ENCODE assay signal across 16 cellular contexts in the genomic region with DNA sequence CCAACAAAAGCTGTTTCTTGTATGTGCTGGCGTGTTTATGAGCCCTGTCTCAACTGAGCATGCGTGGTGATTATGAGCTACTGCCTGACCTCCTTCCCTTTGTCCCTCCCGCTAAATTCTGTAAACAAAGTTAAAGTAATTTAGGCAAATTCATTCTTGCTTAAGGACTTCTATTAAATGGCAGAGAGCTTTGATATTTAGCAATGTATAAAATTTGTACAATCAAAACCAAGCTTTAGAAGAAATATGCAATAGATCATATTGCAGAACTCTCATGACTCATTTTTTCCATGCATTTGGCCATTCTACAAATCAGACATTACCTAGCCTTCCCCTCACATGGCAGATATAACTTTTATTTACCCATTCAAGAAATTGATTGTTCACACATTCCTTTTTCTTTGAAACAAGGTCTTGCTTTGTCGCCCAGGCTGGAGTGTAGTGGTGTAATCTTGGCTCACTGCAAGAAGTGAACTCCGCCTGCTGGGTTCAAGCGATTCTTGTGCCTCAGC. TPM values are rescaled to one million over a fixed set of nuclear protein-coding genes. Genes with fewer than 3 reads are reported as not detected.
DNase-seq lines count a peak whose midpoint lies in the region; ATAC-seq, FAIRE-seq and TF ChIP-seq lines count a peak whose summit lies in the region.
"Had no signal": no experiment of that assay in that cellular context is flagged by ENCODE, and none has a peak within 500 bp of the region (broad histone marks: within the 10 kb centered on the region; RNA-seq: fewer than 3 reads in every experiment).

No MANE protein-coding gene starts in this region.

- H3K27me3 ChIP-seq in IMR-90 (ENCODE audit: control insufficient read depth, insufficient read depth, low read length) (peaks cover 1% of the 10 kb centered on the region; the same call in 1 of the 2 replicates), astrocyte (ENCODE audit: insufficient read depth, low read length) (no peaks in the 10 kb centered on the region)

- H3K4me2 ChIP-seq in IMR-90 (ENCODE audit: low read depth, low read length) (no peak overlapping the region), astrocyte (ENCODE audit: low read length) (no peak overlapping the region)

- no peak overlapping the region; the same call in 1 of the 2 replicates for H3K14ac ChIP-seq in IMR-90 (replicated peaks; ENCODE audit: low read depth, low read length)

- no peak overlapping the region for H2AK9ac ChIP-seq in IMR-90 (replicated peaks; ENCODE audit: low read depth, low read length, poor library complexity)

- H4K8ac ChIP-seq in IMR-90 (ENCODE audit: low read depth in 2 of 2, low read length in 2 of 2) = no peak overlapping the region

- H2BK5ac ChIP-seq in IMR-90 (ENCODE audit: low read depth, low read length, poor library complexity, severe bottlenecking) = no peak overlapping the region

- TF ChIP-seq RAD21 in IMR-90 (IDR thresholded peaks at IDR 0.05; ENCODE audit: low read length) = no peak

- peak overlapping the region; percentile 59; the same call in 1 of the 2 replicates for H3K18ac ChIP-seq in IMR-90 (ENCODE audit: low read depth, low read length)

- peak overlapping the region; percentile 78; the same call in 1 of the 2 replicates for H3K27ac ChIP-seq in IMR-90 (ENCODE audit: insufficient read depth, low read length)
- H3K27ac ChIP-seq in astrocyte (ENCODE audit: low read depth, low read length) = no peak overlapping the region
- H3K27ac ChIP-seq: skin epidermis had no signal

- H3K9me1 ChIP-seq in IMR-90 (ENCODE audit: insufficient read depth, low read length) = peaks cover 4% of the 10 kb centered on the region

- H4K20me1 ChIP-seq in IMR-90 (ENCODE audit: insufficient read depth, low read length) (no peaks in the 10 kb centered on the region), astrocyte (ENCODE audit: insufficient read depth, low read length) (peaks cover 36% of the 10 kb centered on the region)

- peak overlapping the region; percentile 70 for H3K27ac Mint-ChIP-seq in astrocyte (ENCODE audit: unreplicated experiment)
- H3K27ac Mint-ChIP-seq: CD8-positive, alpha-beta T cell had no signal

- DNase-seq in IMR-90 (peak; percentile 87), astrocyte (ENCODE audit: low read depth) (peak; percentile 86), fibroblast of peridontal ligament (ENCODE audit: extremely low read depth) (peak; percentile 91), retinal pigment epithelial cell (ENCODE audit: low read depth) (peak; percentile 18), NCI-H2227 (lab: John Stamatoyannopoulos, UW; ENCODE audit: unreplicated experiment) (no peak), amygdala (lab: John Stamatoyannopoulos, UW) (no peak), D341Med (ENCODE audit: low spot score) (no peak)
- DNase-seq: activated CD4-positive, alpha-beta T cell treated with anti-CD3 and anti-CD28 coated beads for 4 hours; activated T-cell treated with anti-CD3 and anti-CD28 coated beads, Interleukin-2, amount 50 U/mL, for 48 hours; CD8-positive, alpha-beta T cell; Karpas-422 had no signal

- in situ Hi-C loops in IMR-90 (cut with MboI; ENCODE audit: low sequenced_read_pairs) = no loop called here

- TF ChIP-seq POLR2A in IMR-90 (IDR thresholded peaks at IDR 0.05; ENCODE audit: low read depth, low read length) = no peak

- dilution Hi-C loops in IMR-90 (cut with HindIII; ENCODE audit: low sequenced_read_pairs, unreplicated experiment) = loop anchor here (25.0 kb wide), 1 partner anchor 139 kb away; no protein-coding TSS in a partner anchor

- H2BK15ac ChIP-seq in IMR-90 (ENCODE audit: low read depth, low read length) = no peak overlapping the region; the same call in 2 of the 3 replicates

- peak; percentile 27 for ATAC-seq in IMR-90 (ENCODE audit: low read depth)
- ATAC-seq in HG03095 (IDR thresholded peaks at IDR 0.05; ENCODE audit: unreplicated experiment) = no peak
- ATAC-seq: CD8-positive, alpha-beta T cell had no signal

- H3K9me3 ChIP-seq in IMR-90 (ENCODE audit: control insufficient read depth, insufficient read depth, low read length) (no peaks in the 10 kb centered on the region), astrocyte (ENCODE audit: insufficient read depth, low read depth, low read length) (no peaks in the 10 kb centered on the region)

- H4K91ac ChIP-seq in IMR-90 (ENCODE audit: insufficient read depth, low read depth, low read length) = no peak overlapping the region

- peaks cover 24% of the 10 kb centered on the region for H3K36me3 Mint-ChIP-seq in astrocyte (ENCODE audit: low read depth, unreplicated experiment)
- H3K36me3 Mint-ChIP-seq: CD8-positive, alpha-beta T cell had no signal

- no peak overlapping the region for H3K4me3 Mint-ChIP-seq in astrocyte (ENCODE audit: unreplicated experiment)
- H3K4me3 Mint-ChIP-seq: CD8-positive, alpha-beta T cell; central memory CD8-positive, alpha-beta T cell had no signal

- no TSS peak for BruUV-seq in IMR-90 (replicated peaks; lab: Mats Ljungman, UMichigan)

- peaks cover 29% of the 10 kb centered on the region; the same call in 1 of the 2 replicates for H3K4me1 ChIP-seq in IMR-90 (ENCODE audit: control insufficient read depth, insufficient read depth, low read length)
- H3K4me1 ChIP-seq in astrocyte (ENCODE audit: insufficient read depth, low read length) = peaks cover 11% of the 10 kb centered on the region

- H3K27me3 Mint-ChIP-seq in astrocyte (ENCODE audit: low read depth, unreplicated experiment) = no peaks in the 10 kb centered on the region

- H3K9ac ChIP-seq in IMR-90 (ENCODE audit: low read depth, low read length) = no peak overlapping the region
- H3K9ac ChIP-seq in astrocyte (ENCODE audit: low read length) = no peak overlapping the region

- POLR2A ChIA-PET in IMR-90 (lab: Charles Lee; ENCODE audit: unreplicated experiment) = no interaction called here

- H2BK20ac ChIP-seq in IMR-90 (ENCODE audit: low read depth, low read length) = peak overlapping the region; percentile 26; the same call in 1 of the 2 replicates

- peaks cover 60% of the 10 kb centered on the region for H3K79me2 ChIP-seq in astrocyte (ENCODE audit: insufficient read depth, low read length)

- peaks cover 52% of the 10 kb centered on the region for H3K4me1 Mint-ChIP-seq in astrocyte (ENCODE audit: low read depth, unreplicated experiment)
- H3K4me1 Mint-ChIP-seq: central memory CD8-positive, alpha-beta T cell had no signal

- H3K23ac ChIP-seq in IMR-90 (ENCODE audit: low read depth, low read length) = no peak overlapping the region

- H2AFZ ChIP-seq in IMR-90 (replicated peaks; ENCODE audit: low read length, poor library complexity) (peak overlapping the region; percentile 64), astrocyte (ENCODE audit: low read depth, low read length) (no peak overlapping the region)

- H3K4me3 ChIP-seq in IMR-90 (ENCODE audit: insufficient read depth, low read depth, low read length) (no peak overlapping the region), astrocyte (ENCODE audit: insufficient read depth, low read depth, low read length) (no peak overlapping the region), retinal pigment epithelial cell (ENCODE audit: low read length) (no peak overlapping the region)
- H3K4me3 ChIP-seq: skin epidermis had no signal

- no CpG with 5 or more reads among the region's 6 CpGs for WGBS in IMR-90 (ENCODE audit: extremely low coverage in 2 of 2, insufficient read length in 1 of 2), 2 experiments

- 0 out of 2 replicates have a peak overlapping the region, but pooled peaks have one; percentile 10 for H3K4ac ChIP-seq in IMR-90 (ENCODE audit: low read depth, low read length)

- H3K9me3 Mint-ChIP-seq in astrocyte (ENCODE audit: unreplicated experiment) = no peaks in the 10 kb centered on the region
- H3K9me3 Mint-ChIP-seq: CD8-positive, alpha-beta T cell had no signal

- no peak overlapping the region for H2AK5ac ChIP-seq in IMR-90 (ENCODE audit: low read depth, low read length)

- H2BK120ac ChIP-seq in IMR-90 (ENCODE audit: low read depth, low read length) = no peak overlapping the region

- CTCF ChIA-PET in IMR-90 (lab: Yijun Ruan, JAX) = interaction anchor here (1.0 kb wide), 1 partner anchor 135 kb away, joined by 4 read pairs; no protein-coding TSS in a partner anchor

- no peak overlapping the region; the same call in 1 of the 2 replicates for H4K5ac ChIP-seq in IMR-90 (ENCODE audit: low read depth, low read length)

- H3K79me1 ChIP-seq in IMR-90 (ENCODE audit: low read depth in 1 of 2, low read length in 2 of 2) = no peaks in the 10 kb centered on the region

- intact Hi-C loops in IMR-90 (cut with micrococcal nuclease) = loop anchor here (5.0 kb wide), 1 partner anchor 64 kb away; no protein-coding TSS in a partner anchor

- FAIRE-seq in astrocyte (lab: Jason Lieb, UNC) = peak; percentile 58
- FAIRE-seq: keratinocyte had no signal

- no peak for TF ChIP-seq CTCF in IMR-90 (conservative IDR thresholded peaks at IDR 0.05; ENCODE audit: low read depth, low read length)
- TF ChIP-seq CTCF in astrocyte (IDR thresholded peaks at IDR 0.05; ENCODE audit: insufficient read depth, low read depth, low read length) = no peak
- TF ChIP-seq CTCF in retinal pigment epithelial cell (conservative IDR thresholded peaks at IDR 0.05; ENCODE audit: low read depth, low read length) = no peak

- H3K56ac ChIP-seq in IMR-90 (ENCODE audit: extremely low read depth, insufficient read depth, low read length) = no peak overlapping the region

- no peaks in the 10 kb centered on the region for H3K36me3 ChIP-seq in IMR-90 (ENCODE audit: control insufficient read depth, insufficient read depth, low read length)
- no peaks in the 10 kb centered on the region for H3K36me3 ChIP-seq in astrocyte (ENCODE audit: insufficient read depth, low read length)

TF ChIP-seq in IMR-90, 13 proteins besides CTCF, POLR2A, EP300 and RAD21:
- TF ChIP-seq FOS (IDR thresholded peaks at IDR 0.05; ENCODE audit: low read depth, low read length) = peak; percentile 79; the same call in 1 of the 2 replicates
- TF ChIP-seq MXI1 (IDR thresholded peaks at IDR 0.05; ENCODE audit: borderline replicate concordance, low read depth, low read length) = no peak
- TF ChIP-seq CEBPB (IDR thresholded peaks at IDR 0.05; ENCODE audit: low read depth, low read length) = peak; percentile 77

RNA-seq across cellular contexts. Expression of a gene that starts 18.2 kb away (rescaled TPM):
- total RNA-seq in IMR-90 (2012; rRNA removed) = 33.5 and 36.7 TPM in 2 replicates
- 236 and 257 TPM in 2 replicates for polyA plus RNA-seq in IMR-90 (2012; rRNA removed)
- 205 and 355 TPM in 2 replicates for polyA plus RNA-seq in IMR-90 (2012; cell fraction: cytosol; rRNA removed)
- 73.3 and 119 TPM in 2 replicates for polyA plus RNA-seq in IMR-90 (2012; cell fraction: nucleus; rRNA removed; ENCODE audit: low replicate concordance)
- total RNA-seq in astrocyte = 944 and 1,071 TPM in 2 replicates

RNA-seq across cellular contexts. Expression of a gene that starts 43.9 kb away (rescaled TPM):
- total RNA-seq in IMR-90 (2012; rRNA removed) (392 and 433 TPM in 2 replicates), astrocyte (422 and 452 TPM in 2 replicates)
- polyA plus RNA-seq in IMR-90 (2012; rRNA removed) = 1,339 and 1,767 TPM in 2 replicates
- 847 and 1,056 TPM in 2 replicates for polyA plus RNA-seq in IMR-90 (2012; cell fraction: cytosol; rRNA removed)
- 732 and 841 TPM in 2 replicates for polyA plus RNA-seq in IMR-90 (2012; cell fraction: nucleus; rRNA removed; ENCODE audit: low replicate concordance)
- total RNA-seq: CD8-positive, alpha-beta T cell; T-helper 1 cell treated with Interleukin-12 subunit alpha and Interleukin-12 subunit beta and Interleukin-4 antibody, amounts not matched to agents 30 ng/mL and 1 ng/mL, for 36 hours had no signal

Comparison
In these comparisons a context has a peak if more than half of its experiments do, and no peak if none do; other contexts are left out.
1. DNase-seq: peak in IMR-90 (single experiment), astrocyte (single experiment), fibroblast of peridontal ligament (single experiment) and retinal pigment epithelial cell (single experiment); none in NCI-H2227 (single experiment), amygdala (0 of 56) and D341Med (single experiment).
2. RNA of a gene that starts 18.2 kb away (total RNA-seq): 944 to 1,071 TPM in astrocyte; 33.5 to 36.7 TPM in IMR-90; every median in the first group is over 10 times any median in the second.